In genomic region chr2:186570587-186570986, GRCh38 we compare ENCODE assay signal across 11 cellular contexts. TPM values are rescaled to one million over a fixed set of nuclear protein-coding genes. Genes with fewer than 3 reads are reported as not detected.
DNase-seq lines count a peak whose midpoint lies in the region; FAIRE-seq lines count a peak whose summit lies in the region.
"Had no signal": no experiment of that assay in that cellular context is flagged by ENCODE, and none has a peak within 500 bp of the region (broad histone marks: within the 10 kb centered on the region; RNA-seq: fewer than 3 reads in every experiment).

No MANE protein-coding gene starts in this region.

- no peak overlapping the region for H3K23ac ChIP-seq in mesendoderm (ENCODE audit: low read length)

- H3K56ac ChIP-seq in mesendoderm (ENCODE audit: low read length): no peak overlapping the region

- H2BK15ac ChIP-seq in mesendoderm (replicated peaks; ENCODE audit: low read depth): peak overlapping the region; percentile 74

- H3K18ac ChIP-seq in mesendoderm (ENCODE audit: low read length): peak overlapping the region; percentile 60

- intact Hi-C loops in cardiac septum (cut with DNase I): no loop called here

- no peak overlapping the region for H4K5ac ChIP-seq in mesendoderm (ENCODE audit: low read length)

- no peak overlapping the region for H3K9ac ChIP-seq in mesendoderm (ENCODE audit: low read length)

- H3K4me2 ChIP-seq in mesendoderm (ENCODE audit: low read length): no peak overlapping the region

- no peaks in the 10 kb centered on the region for H3K79me2 ChIP-seq in mesendoderm (ENCODE audit: control insufficient read depth, insufficient read depth, low read length)

- no peaks in the 10 kb centered on the region for H3K27me3 ChIP-seq in mesendoderm (ENCODE audit: insufficient read depth, low read length, poor library complexity)
- H3K27me3 ChIP-seq: BE2C had no signal

- H3K36me3 ChIP-seq in mesendoderm (ENCODE audit: control insufficient read depth, insufficient read depth, low read length): no peaks in the 10 kb centered on the region
- H3K36me3 ChIP-seq: BE2C had no signal

- FAIRE-seq in GM19239 (lab: Jason Lieb, UNC): no peak

- peaks cover 1% of the 10 kb centered on the region for H3K4me1 ChIP-seq in mesendoderm (ENCODE audit: control insufficient read depth, low read depth, low read length)
- H3K4me1 ChIP-seq: BE2C had no signal

- H4K8ac ChIP-seq in mesendoderm (ENCODE audit: low read depth, low read length): no peak overlapping the region

- no peak overlapping the region for H2AK5ac ChIP-seq in mesendoderm (ENCODE audit: low read length)

- DNase-seq in EH (ENCODE audit: low read depth) (peak; percentile 71), OCI-M1 (lab: John Stamatoyannopoulos, UW) (peak; percentile 60), cerebellar cortex (ENCODE audit: low spot score) (peak; percentile 15), mesendoderm (peak; percentile 74), GM19239 (ENCODE audit: insufficient read length, low spot score) (no peak), cardiac septum (ENCODE audit: low spot score) (no peak), RPMI8226 (no peak), NCI-H187 treated with DMSO at 0.1 percent for 48 hours (lab: John Stamatoyannopoulos, UW) (no peak)
- DNase-seq: BE2C; central memory CD4-positive, alpha-beta T cell; NCI-H510A treated with DMSO at 0.1 percent for 48 hours had no signal

- H3K79me1 ChIP-seq in mesendoderm (ENCODE audit: low read length): no peaks in the 10 kb centered on the region

- H2BK5ac ChIP-seq in mesendoderm (ENCODE audit: low read length): no peak overlapping the region

- H3K4me3 ChIP-seq in mesendoderm (ENCODE audit: low read length): no peak overlapping the region

- H3K27ac ChIP-seq in mesendoderm (ENCODE audit: low read depth, low read length): no peak overlapping the region

- no peak overlapping the region for H3K4ac ChIP-seq in mesendoderm (ENCODE audit: low read depth, low read length)

- no CpG with 5 or more reads among the region's 5 CpGs for WGBS in mesendoderm (ENCODE audit: extremely low coverage, insufficient coverage, low lambda C conversion rate)

- no peak overlapping the region for H2BK120ac ChIP-seq in mesendoderm (ENCODE audit: low read depth, low read length)

RNA-seq across cellular contexts. Expression of gene ITGAV, which starts 19.3 kb away (rescaled TPM):
- polyA plus RNA-seq in mesendoderm (2013, experiment 1 of 2): 25.0 TPM
- polyA plus RNA-seq in mesendoderm (2013, experiment 2 of 2): 25.4 TPM
- 234 TPM for total RNA-seq in cardiac septum

Comparison
In these comparisons a context has a peak if more than half of its experiments do, and no peak if none do; other contexts are left out.
1. DNase-seq: peak in EH (single experiment), OCI-M1 (single experiment), cerebellar cortex (single experiment) and mesendoderm (single experiment); none in GM19239 (single experiment), cardiac septum (single experiment), RPMI8226 (single experiment) and NCI-H187 treated with DMSO at 0.1 percent for 48 hours (single experiment).